ENCODE assay signal across 1 cellular context in the genomic region with DNA sequence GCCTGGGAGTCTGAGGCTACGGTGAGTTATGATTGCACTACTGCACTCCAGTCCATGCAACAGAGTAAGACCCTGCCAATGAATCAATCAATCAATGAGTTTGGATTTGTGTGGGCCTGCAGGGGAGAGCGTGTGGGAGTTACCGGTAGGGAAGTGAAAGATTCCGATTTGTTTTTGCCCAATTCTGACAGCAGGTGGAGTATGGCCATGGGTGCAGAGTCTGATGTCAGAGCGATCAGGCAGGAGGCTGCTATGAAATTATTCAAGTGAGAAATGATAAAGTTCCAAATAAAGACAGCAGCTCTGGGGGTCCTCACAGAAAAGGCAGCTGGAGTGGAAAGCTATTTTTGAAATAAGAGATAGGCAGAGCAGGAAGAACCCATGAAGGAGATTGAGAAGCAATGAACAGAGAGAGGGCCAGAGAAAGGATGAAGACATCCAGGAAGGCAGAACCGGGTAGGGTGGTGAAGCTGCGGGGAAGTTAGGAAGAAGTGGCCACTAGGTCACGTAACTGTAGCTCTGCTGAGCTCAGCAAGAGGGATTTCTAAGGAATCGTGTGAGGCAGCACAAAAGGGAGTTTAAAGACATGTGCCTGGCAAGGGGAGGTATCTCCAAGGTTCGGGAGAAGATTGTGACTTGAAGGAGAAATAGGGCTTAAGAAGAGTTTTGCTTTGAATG.
TF ChIP-seq lines count a peak whose summit lies in the region.

No MANE protein-coding gene starts in this region.

TF ChIP-seq in HepG2, 621 proteins besides CTCF, POLR2A, EP300 and RAD21 (continued from another document):
- no peak for TF ChIP-seq AFF4 (CRISPR knock-in tag; IDR thresholded peaks at IDR 0.05)
- peak; percentile 69; the same call in 1 of the 2 replicates for TF ChIP-seq ZNF652 (CRISPR knock-in tag; IDR thresholded peaks at IDR 0.05; ENCODE audit: borderline replicate concordance, low read depth)
- TF ChIP-seq SMC3 (IDR thresholded peaks at IDR 0.05; ENCODE audit: low read length): peak; percentile 53
- no peak for TF ChIP-seq GTF2F1 (IDR thresholded peaks at IDR 0.05; ENCODE audit: low read length)
TF ChIP-seq in HepG2: peak in this region for 3.
